In genomic region chr18:45841765-45842442, GRCh38 we compare ENCODE assay signal across 22 cellular contexts. TPM values are rescaled to one million over a fixed set of nuclear protein-coding genes. Genes with fewer than 3 reads are reported as not detected.
"Had no signal": no experiment of that assay in that cellular context is flagged by ENCODE, and none has a peak within 500 bp of the region (broad histone marks: within the 10 kb centered on the region; RNA-seq: fewer than 3 reads in every experiment).

No MANE protein-coding gene starts in this region.

- DNase-seq: Karpas-422, KG1, MG63, NCI-H1092, NCI-H1105 treated with DMSO at 0.1 percent for 48 hours, NCI-H1417 treated with DMSO at 0.1 percent for 48 hours, NCI-H146, NCI-H1694 treated with DMSO at 0.1 percent for 48 hours, NCI-H1930, NCI-H2081 treated with DMSO at 0.1 percent for 48 hours, NCI-H2171, NCI-H226, NCI-H446, NCI-H510A, NCI-H524 treated with DMSO at 0.1 percent for 48 hours, NCI-H69, NCI-H774, RPMI8226, SHP77, SK-N-SH, SW 1271 had no signal

- H3K9me3 ChIP-seq: MG63, SK-N-SH had no signal

- H3K27me3 ChIP-seq: MG63 had no signal

- H3K36me3 ChIP-seq: MG63 had no signal

- H3K4me3 ChIP-seq: MG63 had no signal

- H3K4me2 ChIP-seq: SK-N-SH had no signal

RNA-seq across cellular contexts. Expression of gene SIGLEC15, which starts 16.4 kb away (rescaled TPM):
- total RNA-seq: SK-MEL-5 had no signal
